In genomic region chr13:109586509-109587346, GRCh38 we compare ENCODE assay signal across 24 cellular contexts.
DNase-seq lines count a peak whose midpoint lies in the region; ATAC-seq and TF ChIP-seq lines count a peak whose summit lies in the region.
"Had no signal": no experiment of that assay in that cellular context is flagged by ENCODE, and none has a peak within 500 bp of the region (broad histone marks: within the 10 kb centered on the region; RNA-seq: fewer than 3 reads in every experiment).

No MANE protein-coding gene starts in this region.

- no peaks in the 10 kb centered on the region for H3K36me3 Mint-ChIP-seq in type B pancreatic cell
- H3K36me3 Mint-ChIP-seq: naive thymus-derived CD4-positive, alpha-beta T cell had no signal

- no peak overlapping the region for H3K4me3 ChIP-seq in lower lobe of right lung
- H3K4me3 ChIP-seq: MG63, SJCRH30, smooth muscle cell, tibial artery had no signal

- intact Hi-C loops in lower lobe of right lung (cut with DNase I), result no loop called here

- H3K27ac ChIP-seq in lower lobe of right lung, result no peak overlapping the region
- H3K27ac ChIP-seq: SJCRH30, tibial artery, WERI-Rb-1 had no signal

- H3K27ac Mint-ChIP-seq in type B pancreatic cell, result peak overlapping the region; percentile 63
- H3K27ac Mint-ChIP-seq: dendritic cell treated with granulocyte-macrophage colony-stimulating factor and Interleukin-4, amounts not matched to agents 40 ng/mL and 50 ng/mL, for 4 days; naive thymus-derived CD4-positive, alpha-beta T cell; T-helper 1 cell treated with Interleukin-12 subunit alpha and Interleukin-12 subunit beta and Interleukin-4 antibody, amounts not matched to agents 30 μg/mL and 1 μg/mL, for 36 hours had no signal

- no peaks in the 10 kb centered on the region for H3K36me3 ChIP-seq in lower lobe of right lung
- H3K36me3 ChIP-seq: BE2C, MG63, SJCRH30, tibial artery, WERI-Rb-1 had no signal

- TF ChIP-seq CTCF in lower lobe of right lung (IDR thresholded peaks at IDR 0.05) (no peak), type B pancreatic cell (conservative IDR thresholded peaks at IDR 0.05) (no peak)

- no peak overlapping the region for H3K4me3 Mint-ChIP-seq in type B pancreatic cell
- H3K4me3 Mint-ChIP-seq: dendritic cell treated with granulocyte-macrophage colony-stimulating factor and Interleukin-4, amounts not matched to agents 40 ng/mL and 50 ng/mL, for 4 days; naive thymus-derived CD4-positive, alpha-beta T cell; T-helper 1 cell treated with Interleukin-12 subunit alpha and Interleukin-12 subunit beta and Interleukin-4 antibody, amounts not matched to agents 30 μg/mL and 1 μg/mL, for 36 hours had no signal

- no peaks in the 10 kb centered on the region for H3K27me3 ChIP-seq in lower lobe of right lung (ENCODE audit: low read depth)
- H3K27me3 ChIP-seq: BE2C, SJCRH30, tibial artery had no signal

- H3K4me1 Mint-ChIP-seq in type B pancreatic cell (ENCODE audit: unreplicated experiment), result peaks cover 5% of the 10 kb centered on the region

- no peaks in the 10 kb centered on the region for H3K4me1 ChIP-seq in lower lobe of right lung
- H3K4me1 ChIP-seq: BE2C, SJCRH30, tibial artery had no signal

- ATAC-seq in lower lobe of right lung (peak; percentile 48 to 69), HG02885 (IDR thresholded peaks at IDR 0.05; ENCODE audit: poor library complexity, unreplicated experiment) (no peak)
- ATAC-seq: naive thymus-derived CD4-positive, alpha-beta T cell had no signal

- peak; percentile 18 for DNase-seq in DMS53 (lab: John Stamatoyannopoulos, UW)
- DNase-seq in DMS53 treated with DMSO at 0.1 percent for 48 hours (lab: John Stamatoyannopoulos, UW; ENCODE audit: unreplicated experiment), result no peak
- DNase-seq in amniotic epithelial cell (ENCODE audit: low read depth), result peak; percentile 51
- DNase-seq in lower lobe of right lung, result no peak
- no peak for DNase-seq in type B pancreatic cell (ENCODE audit: extremely low spot score, unreplicated experiment)
- DNase-seq in RKO (ENCODE audit: low spot score), result no peak
- no peak for DNase-seq in epidermal melanocyte (ENCODE audit: insufficient read length, low spot score)
- DNase-seq: 8988T; activated CD4-positive, alpha-beta T cell treated with anti-CD3 and anti-CD28 coated beads, Interleukin-2, amount 50 U/mL, for 4 hours; activated effector memory CD4-positive, alpha-beta T cell treated with anti-CD3 and anti-CD28 coated beads, Interleukin-2, amount 50 U/mL, for 16 hours; BE2C; MG63; naive thymus-derived CD4-positive, alpha-beta T cell; NCI-H2171 treated with DMSO at 0.1 percent for 48 hours; OCI-M1; SJCRH30; stimulated activated CD4-positive, alpha-beta T cell treated with anti-CD3 and anti-CD28 coated beads, Interleukin-2, amount 100 ng/mL, for 48 hours; stimulated activated naive CD4-positive, alpha-beta T cell treated with Interleukin-2 at 50 U/mL for 16 hours; tibial artery; WERI-Rb-1 had no signal

- peaks cover 5% of the 10 kb centered on the region for H3K9me3 Mint-ChIP-seq in type B pancreatic cell
- H3K9me3 Mint-ChIP-seq: T-helper 1 cell treated with Interleukin-12 subunit alpha and Interleukin-12 subunit beta and Interleukin-4 antibody, amounts not matched to agents 30 μg/mL and 1 μg/mL, for 36 hours had no signal

- H3K27me3 Mint-ChIP-seq in type B pancreatic cell, result peaks cover 4% of the 10 kb centered on the region

- no peaks in the 10 kb centered on the region for H3K9me3 ChIP-seq in lower lobe of right lung
- H3K9me3 ChIP-seq: BE2C, MG63, SJCRH30, tibial artery had no signal

Comparison
In these comparisons a context has a peak if more than half of its experiments do, and no peak if none do; other contexts are left out.
1. DNase-seq: peak in DMS53 (single experiment) and amniotic epithelial cell (single experiment); none in DMS53 treated with DMSO at 0.1 percent for 48 hours (single experiment), lower lobe of right lung (single experiment), type B pancreatic cell (single experiment), RKO (single experiment) and epidermal melanocyte (single experiment).